8 cellular contexts compared by ENCODE assay signal in genomic region chr1:33342041-33342723, GRCh38. TPM values are rescaled to one million over a fixed set of nuclear protein-coding genes. Genes with fewer than 3 reads are reported as not detected.
DNase-seq lines count a peak whose midpoint lies in the region; ATAC-seq and TF ChIP-seq lines count a peak whose summit lies in the region.

No MANE protein-coding gene starts in this region.

- peak; percentile 84 for DNase-seq in GM03348 (ENCODE audit: low spot score)
- DNase-seq in NCI-H345 treated with DMSO at 0.1 percent for 48 hours (lab: John Stamatoyannopoulos, UW; ENCODE audit: unreplicated experiment): peak; percentile 93
- DNase-seq in caudate nucleus (lab: John Stamatoyannopoulos, UW): peak in 47 of 61 donors; percentile 19 to 81 (median 55)
- DNase-seq in suprapubic skin (ENCODE audit: low spot score in 2 of 2): peak in 1 of 2 donors; percentile 88
- DNase-seq in activated CD4-positive, alpha-beta T cell treated with anti-CD3 and anti-CD28 coated beads, Interleukin-2, amount 50 U/mL, for 48 hours: no peak
- no peak for DNase-seq in middle frontal gyrus (ENCODE audit: extremely low spot score, low spot score)

- WGBS in suprapubic skin: 0% methylated on average over 1 of the region's 7 CpGs

- H3K9me3 ChIP-seq in suprapubic skin: no peaks in the 10 kb centered on the region

- no peak for TF ChIP-seq EP300 in suprapubic skin (IDR thresholded peaks at IDR 0.05)

- H3K27me3 ChIP-seq in layer of hippocampus (ENCODE audit: control insufficient read depth, insufficient read depth, low read length): no peaks in the 10 kb centered on the region
- H3K27me3 ChIP-seq in suprapubic skin: no peaks in the 10 kb centered on the region

- H3K4me3 ChIP-seq in suprapubic skin: peak overlapping the region; percentile 30

- no peak for TF ChIP-seq CTCF in suprapubic skin (IDR thresholded peaks at IDR 0.05)

- peaks cover 100% of the 10 kb centered on the region for H3K4me1 ChIP-seq in suprapubic skin

- ATAC-seq in GM21360 (IDR thresholded peaks at IDR 0.05; ENCODE audit: unreplicated experiment): no peak

- H3K36me3 ChIP-seq in suprapubic skin: no peaks in the 10 kb centered on the region

- H3K27ac ChIP-seq in caudate nucleus (ENCODE audit: low read depth, low read length) (peak overlapping the region; percentile 89), layer of hippocampus (ENCODE audit: low read depth, low read length) (peak overlapping the region; percentile 86), suprapubic skin (peak overlapping the region; percentile 84)

- TF ChIP-seq POLR2A in suprapubic skin (IDR thresholded peaks at IDR 0.05): no peak

RNA-seq across cellular contexts. Expression of gene A3GALT2, which starts 21.3 kb away (rescaled TPM):
- not detected for total RNA-seq in suprapubic skin

Comparison
In these comparisons a context has a peak if more than half of its experiments do, and no peak if none do; other contexts are left out.
1. DNase-seq: peak in GM03348 (single experiment), NCI-H345 treated with DMSO at 0.1 percent for 48 hours (single experiment) and caudate nucleus (47 of 61); none in activated CD4-positive, alpha-beta T cell treated with anti-CD3 and anti-CD28 coated beads, Interleukin-2, amount 50 U/mL, for 48 hours (0 of 2) and middle frontal gyrus (single experiment).
2. Peak in every context shown above with its lines, with median percentiles within 50 percentile points of each other: H3K27ac ChIP-seq.